Comparison of ENCODE assay signal across 21 cellular contexts in genomic region chr2:48819206-48819605, GRCh38.
DNase-seq lines count a peak whose midpoint lies in the region; ATAC-seq, FAIRE-seq and TF ChIP-seq lines count a peak whose summit lies in the region.
"Had no signal": no experiment of that assay in that cellular context is flagged by ENCODE, and none has a peak within 500 bp of the region (broad histone marks: within the 10 kb centered on the region; RNA-seq: fewer than 3 reads in every experiment).

No MANE protein-coding gene starts in this region.

- no peaks in the 10 kb centered on the region for H3K36me3 ChIP-seq in IMR-90 (ENCODE audit: control insufficient read depth, insufficient read depth, low read length)
- H3K36me3 ChIP-seq in mesendoderm (ENCODE audit: control insufficient read depth, insufficient read depth, low read length): no peaks in the 10 kb centered on the region
- H3K36me3 ChIP-seq: BE2C; BLaER1 treated with 17β-estradiol and CSF1 and Interleukin-3, amounts not matched to agents 10 nM and 100 nM had no signal

- H4K20me1 ChIP-seq in IMR-90 (ENCODE audit: insufficient read depth, low read length): no peaks in the 10 kb centered on the region
- H4K20me1 ChIP-seq: BLaER1 treated with 17β-estradiol and CSF1 and Interleukin-3, amounts not matched to agents 10 nM and 100 nM had no signal

- no peak overlapping the region for H2AK9ac ChIP-seq in IMR-90 (replicated peaks; ENCODE audit: low read depth, low read length, poor library complexity)

- TF ChIP-seq CTCF in A549 (IDR thresholded peaks at IDR 0.05): no peak
- TF ChIP-seq CTCF in IMR-90 (conservative IDR thresholded peaks at IDR 0.05; ENCODE audit: low read depth, low read length): no peak

- FAIRE-seq in A549 (lab: Jason Lieb, UNC): no peak
- FAIRE-seq: GM12878, GM19239, H1 had no signal

- intact Hi-C loops in IMR-90 (cut with micrococcal nuclease): no loop called here

- no peak overlapping the region for H2BK20ac ChIP-seq in IMR-90 (ENCODE audit: low read depth, low read length)

- H3K27ac ChIP-seq in A549: no peak overlapping the region
- no peak overlapping the region for H3K27ac ChIP-seq in IMR-90 (ENCODE audit: insufficient read depth, low read length)
- no peak overlapping the region for H3K27ac ChIP-seq in mesendoderm (ENCODE audit: low read depth, low read length)
- H3K27ac ChIP-seq: BLaER1 treated with 17β-estradiol and CSF1 and Interleukin-3, amounts not matched to agents 10 nM and 100 nM; GM23248 had no signal

- H3K23ac ChIP-seq in IMR-90 (ENCODE audit: low read depth, low read length) (no peak overlapping the region), mesendoderm (ENCODE audit: low read length) (no peak overlapping the region)

- H3K79me2 ChIP-seq in mesendoderm (ENCODE audit: control insufficient read depth, insufficient read depth, low read length): no peaks in the 10 kb centered on the region

- H2AK5ac ChIP-seq in IMR-90 (ENCODE audit: low read depth, low read length): no peak overlapping the region
- H2AK5ac ChIP-seq in mesendoderm (ENCODE audit: low read length): no peak overlapping the region

- no peak overlapping the region for H4K91ac ChIP-seq in IMR-90 (ENCODE audit: insufficient read depth, low read depth, low read length)

- H3K56ac ChIP-seq in IMR-90 (ENCODE audit: extremely low read depth, insufficient read depth, low read length) (no peak overlapping the region), mesendoderm (ENCODE audit: low read length) (no peak overlapping the region)

- no peak overlapping the region for H2BK15ac ChIP-seq in IMR-90 (ENCODE audit: low read depth, low read length)
- no peak overlapping the region for H2BK15ac ChIP-seq in mesendoderm (replicated peaks; ENCODE audit: low read depth)

- H3K4me3 ChIP-seq in A549 (no peak overlapping the region), IMR-90 (ENCODE audit: insufficient read depth, low read depth, low read length) (no peak overlapping the region), mesendoderm (ENCODE audit: low read length) (no peak overlapping the region)
- H3K4me3 ChIP-seq: BLaER1 treated with 17β-estradiol and CSF1 and Interleukin-3, amounts not matched to agents 10 nM and 100 nM; GM12878; GM23248 had no signal

- no peak overlapping the region for H4K5ac ChIP-seq in IMR-90 (ENCODE audit: low read depth, low read length)
- no peak overlapping the region for H4K5ac ChIP-seq in mesendoderm (ENCODE audit: low read length)

- in situ Hi-C loops in IMR-90 (cut with MboI; ENCODE audit: low sequenced_read_pairs): no loop called here

- H2BK120ac ChIP-seq in IMR-90 (ENCODE audit: low read depth, low read length) (no peak overlapping the region), mesendoderm (ENCODE audit: low read depth, low read length) (no peak overlapping the region)

- 0% methylated on average over 2 of the region's 2 CpGs for WGBS in A549 (ENCODE audit: missing lambda C conversion rate)
- no CpG with 5 or more reads among the region's 2 CpGs for WGBS in IMR-90 (ENCODE audit: extremely low coverage in 2 of 2, insufficient read length in 1 of 2), 2 experiments
- WGBS in mesendoderm (ENCODE audit: extremely low coverage, insufficient coverage, low lambda C conversion rate): no CpG with 5 or more reads among the region's 2 CpGs

- no peak overlapping the region for H3K14ac ChIP-seq in IMR-90 (replicated peaks; ENCODE audit: low read depth, low read length)

- CTCF ChIA-PET in A549 (lab: Yijun Ruan, JAX): no interaction called here
- CTCF ChIA-PET in IMR-90 (lab: Yijun Ruan, JAX): no interaction called here

- TF ChIP-seq EP300 in A549 (IDR thresholded peaks at IDR 0.05): no peak

- H3K27me3 ChIP-seq in IMR-90 (ENCODE audit: control insufficient read depth, insufficient read depth, low read length) (no peaks in the 10 kb centered on the region; the same call in 1 of the 2 replicates), mesendoderm (ENCODE audit: insufficient read depth, low read length, poor library complexity) (no peaks in the 10 kb centered on the region)
- H3K27me3 ChIP-seq: BE2C; BLaER1 treated with 17β-estradiol and CSF1 and Interleukin-3, amounts not matched to agents 10 nM and 100 nM had no signal

- H3K9ac ChIP-seq in IMR-90 (ENCODE audit: low read depth, low read length) (no peak overlapping the region), mesendoderm (ENCODE audit: low read length) (no peak overlapping the region)
- H3K9ac ChIP-seq: BLaER1 treated with 17β-estradiol and CSF1 and Interleukin-3, amounts not matched to agents 10 nM and 100 nM; GM23248 had no signal

- no peak for DNase-seq in A549 (ENCODE audit: low read depth in 1 of 2, low spot score in 1 of 2)
- no peak for DNase-seq in IMR-90
- DNase-seq in mesendoderm: peak; percentile 31
- DNase-seq in AML-193 (lab: John Stamatoyannopoulos, UW): no peak
- no peak for DNase-seq in middle frontal gyrus (ENCODE audit: extremely low spot score, low spot score)
- DNase-seq in dermis blood vessel endothelial cell: no peak
- DNase-seq: 8988T; BE2C; CD4-positive, alpha-beta T cell; CD8-positive, alpha-beta memory T cell; DMS 273 treated with DMSO at 0.1 percent for 48 hours; DMS79; EL; GDM1; GM23248; H7; HCEC 1CT had no signal

- no peaks in the 10 kb centered on the region for H3K9me3 ChIP-seq in A549
- H3K9me3 ChIP-seq in IMR-90 (ENCODE audit: control insufficient read depth, insufficient read depth, low read length): no peaks in the 10 kb centered on the region
- H3K9me3 ChIP-seq: BE2C; BLaER1 treated with 17β-estradiol and CSF1 and Interleukin-3, amounts not matched to agents 10 nM and 100 nM had no signal

- no peak overlapping the region for H3K4me2 ChIP-seq in A549
- no peak overlapping the region for H3K4me2 ChIP-seq in IMR-90 (ENCODE audit: low read depth, low read length)
- H3K4me2 ChIP-seq in mesendoderm (ENCODE audit: low read length): no peak overlapping the region
- H3K4me2 ChIP-seq: BLaER1 treated with 17β-estradiol and CSF1 and Interleukin-3, amounts not matched to agents 10 nM and 100 nM had no signal

- no TSS peak for BruUV-seq in IMR-90 (replicated peaks; lab: Mats Ljungman, UMichigan)

- dilution Hi-C loops in IMR-90 (cut with HindIII; ENCODE audit: low sequenced_read_pairs, unreplicated experiment): no loop called here

- POLR2A ChIA-PET in A549 (lab: Yijun Ruan, JAX) (no interaction called here), IMR-90 (lab: Charles Lee; ENCODE audit: unreplicated experiment) (interaction anchor here (0.6 kb wide), 1 partner anchor 423 kb away, joined by 3 read pairs; no protein-coding TSS in a partner anchor)

- TF ChIP-seq RAD21 in A549 (conservative IDR thresholded peaks at IDR 0.05 in 1 of 2, IDR thresholded peaks at IDR 0.05 in 1 of 2): no peak
- no peak for TF ChIP-seq RAD21 in IMR-90 (IDR thresholded peaks at IDR 0.05; ENCODE audit: low read length)

- H3K9me1 ChIP-seq in IMR-90 (ENCODE audit: insufficient read depth, low read length): no peaks in the 10 kb centered on the region

- no peak overlapping the region for H2AFZ ChIP-seq in IMR-90 (replicated peaks; ENCODE audit: low read length, poor library complexity)
- H2AFZ ChIP-seq: GM23248 had no signal

- H3K4ac ChIP-seq in IMR-90 (ENCODE audit: low read depth, low read length) (no peak overlapping the region), mesendoderm (ENCODE audit: low read depth, low read length) (no peak overlapping the region)

- ATAC-seq in A549 (no peak), IMR-90 (ENCODE audit: low read depth) (no peak)
- ATAC-seq: GM12878 had no signal

- H3K79me1 ChIP-seq in IMR-90 (ENCODE audit: low read depth in 1 of 2, low read length in 2 of 2): no peaks in the 10 kb centered on the region
- no peaks in the 10 kb centered on the region for H3K79me1 ChIP-seq in mesendoderm (ENCODE audit: low read length)

- H3K18ac ChIP-seq in IMR-90 (ENCODE audit: low read depth, low read length) (no peak overlapping the region), mesendoderm (ENCODE audit: low read length) (no peak overlapping the region)

- H4K8ac ChIP-seq in IMR-90 (ENCODE audit: low read depth in 2 of 2, low read length in 2 of 2): no peak overlapping the region
- H4K8ac ChIP-seq in mesendoderm (ENCODE audit: low read depth, low read length): no peak overlapping the region

- TF ChIP-seq POLR2A in A549 (IDR thresholded peaks at IDR 0.05; ENCODE audit: low read length) (no peak), IMR-90 (IDR thresholded peaks at IDR 0.05; ENCODE audit: low read depth, low read length) (no peak)

- no peak overlapping the region for H2BK5ac ChIP-seq in IMR-90 (ENCODE audit: low read depth, low read length, poor library complexity, severe bottlenecking)
- no peak overlapping the region for H2BK5ac ChIP-seq in mesendoderm (ENCODE audit: low read length)

- H3K4me1 ChIP-seq in A549 (no peaks in the 10 kb centered on the region), IMR-90 (ENCODE audit: control insufficient read depth, insufficient read depth, low read length) (0 out of 2 replicates have a peak, but pooled peaks cover 1% of the 10 kb centered on the region), mesendoderm (ENCODE audit: control insufficient read depth, low read depth, low read length) (no peaks in the 10 kb centered on the region)
- H3K4me1 ChIP-seq: BE2C had no signal

TF ChIP-seq in A549, 52 proteins besides CTCF, POLR2A, EP300 and RAD21:
- peak; percentile 36 for TF ChIP-seq MAFK (IDR thresholded peaks at IDR 0.05; ENCODE audit: partially characterized antibody)
- no peak for TF ChIP-seq MAZ (IDR thresholded peaks at IDR 0.05; ENCODE audit: borderline replicate concordance, low read depth, low read length)

TF ChIP-seq in IMR-90, 13 proteins besides CTCF, POLR2A, EP300 and RAD21:
- TF ChIP-seq FOS (IDR thresholded peaks at IDR 0.05; ENCODE audit: low read depth, low read length): no peak
- TF ChIP-seq MAFK (IDR thresholded peaks at IDR 0.05; ENCODE audit: low read depth, low read length): peak; percentile 40; the same call in 1 of the 2 replicates
